In genomic region chr10:110686941-110687340, GRCh38 we compare ENCODE assay signal across 20 cellular contexts. TPM values are rescaled to one million over a fixed set of nuclear protein-coding genes. Genes with fewer than 3 reads are reported as not detected.
A peak's percentile ranks its signal among the peaks of the same experiment; 100 is the strongest.
DNase-seq lines count a peak whose midpoint lies in the region; ATAC-seq, FAIRE-seq and TF ChIP-seq lines count a peak whose summit lies in the region.
"Had no signal": no experiment of that assay in that cellular context is flagged by ENCODE, and none has a peak within 500 bp of the region (broad histone marks: within the 10 kb centered on the region; RNA-seq: fewer than 3 reads in every experiment).

No MANE protein-coding gene starts in this region.

- TF ChIP-seq POLR2A in heart left ventricle (IDR thresholded peaks at IDR 0.05) = no peak
- TF ChIP-seq POLR2A in H1 (IDR thresholded peaks at IDR 0.05; ENCODE audit: control extremely low read depth in 1 of 2, low read depth in 2 of 2, low read length in 2 of 2) = no peak

- H3K4ac ChIP-seq in H1 (replicated peaks; ENCODE audit: insufficient read length, low read depth, low read length) = no peak overlapping the region

- CTCF ChIA-PET in PC-3 (lab: Charles Lee) = no interaction called here
- CTCF ChIA-PET in H1 (lab: Charles Lee; ENCODE audit: partially characterized antibody) = interaction anchor here (0.6 to 10.3 kb wide), 6 partner anchors 13 to 75 kb away, joined by 3 to 75 read pairs (median 4); no protein-coding TSS in a partner anchor

- POLR2A ChIA-PET in PC-3 (lab: Charles Lee; ENCODE audit: unreplicated experiment) (no interaction called here), H1 (lab: Charles Lee; ENCODE audit: partially characterized antibody) (no interaction called here)

- H4K5ac ChIP-seq in H1 (ENCODE audit: insufficient read length, low read depth, low read length) = no peak overlapping the region

- H3K14ac ChIP-seq in H1 (ENCODE audit: insufficient read length) = no peak overlapping the region

- H2BK120ac ChIP-seq in H1 (replicated peaks; ENCODE audit: low read depth, low read length) = no peak overlapping the region

- peaks cover 0 to 53% (median 14%) of the 10 kb centered on the region in 12 donors for H3K4me1 ChIP-seq in heart left ventricle
- H3K4me1 ChIP-seq in PC-3 (ENCODE audit: insufficient read depth, low read length) = no peaks in the 10 kb centered on the region
- H3K4me1 ChIP-seq in H1 (replicated peaks in 1 of 4; ENCODE audit: control insufficient read depth in 3 of 4, insufficient read depth in 4 of 4, low read length in 3 of 4) = peaks cover 2 to 8% (median 6%) of the 10 kb centered on the region in 4 experiments; a peak in 5 of 7 replicates
- no peaks in the 10 kb centered on the region for H3K4me1 ChIP-seq in smooth muscle cell (ENCODE audit: low read depth)

- no peak overlapping the region for H3K23ac ChIP-seq in H1 (ENCODE audit: insufficient read length)

- H3K4me3 ChIP-seq in heart left ventricle (no peak overlapping the region), PC-3 (ENCODE audit: low read length) (no peak overlapping the region), H1 (ENCODE audit: extremely low read depth in 1 of 4, insufficient read depth in 2 of 4, low read depth in 3 of 4, low read length in 4 of 4) (no peak overlapping the region), smooth muscle cell (no peak overlapping the region)
- H3K4me3 ChIP-seq: GM23248, MG63, PC-9 had no signal

- no peaks in the 10 kb centered on the region for H3K79me1 ChIP-seq in H1 (ENCODE audit: low read depth, low read length)

- no peak overlapping the region for H3K4me2 ChIP-seq in PC-3 (ENCODE audit: low read length)
- H3K4me2 ChIP-seq in H1 (ENCODE audit: insufficient read depth in 1 of 2, low read depth in 2 of 2, low read length in 2 of 2) = no peak overlapping the region
- H3K4me2 ChIP-seq in smooth muscle cell = peak overlapping the region; percentile 5
- H3K4me2 ChIP-seq: PC-9 had no signal

- no peaks in the 10 kb centered on the region; the same call in 1 of the 2 replicates for H3K23me2 ChIP-seq in H1 (ENCODE audit: low read depth, low read length)

- no peak overlapping the region for H2BK15ac ChIP-seq in H1 (ENCODE audit: low read length)

- no peak overlapping the region for H2BK12ac ChIP-seq in H1 (ENCODE audit: low read depth, low read length)

- H3K27me3 ChIP-seq in heart left ventricle = no peaks in the 10 kb centered on the region
- H3K27me3 ChIP-seq in PC-3 (ENCODE audit: low read length) = no peaks in the 10 kb centered on the region
- no peaks in the 10 kb centered on the region for H3K27me3 ChIP-seq in H1 (replicated peaks in 1 of 4; ENCODE audit: control insufficient read depth in 3 of 4, extremely low read depth in 1 of 4, insufficient read depth in 3 of 4, low read length in 3 of 4)
- H3K27me3 ChIP-seq in smooth muscle cell (ENCODE audit: low read depth) = no peaks in the 10 kb centered on the region
- H3K27me3 ChIP-seq: MG63 had no signal

- H3F3A ChIP-seq in PC-3 (ENCODE audit: low read length, unreplicated experiment) (no peaks in the 10 kb centered on the region), smooth muscle cell (ENCODE audit: low read depth) (no peaks in the 10 kb centered on the region)

- H3K36me3 ChIP-seq in heart left ventricle = no peaks in the 10 kb centered on the region
- H3K36me3 ChIP-seq in PC-3 (ENCODE audit: low read depth, low read length) = no peaks in the 10 kb centered on the region
- no peaks in the 10 kb centered on the region for H3K36me3 ChIP-seq in H1 (ENCODE audit: control insufficient read depth in 2 of 4, insufficient read depth in 4 of 4, low read length in 3 of 4)
- H3K36me3 ChIP-seq in smooth muscle cell (ENCODE audit: low read depth) = no peaks in the 10 kb centered on the region
- H3K36me3 ChIP-seq: MG63 had no signal

- H4K8ac ChIP-seq in H1 (ENCODE audit: extremely low read depth, insufficient read depth, low read length) = no peak overlapping the region; the same call in 1 of the 2 replicates

- H2AFZ ChIP-seq in PC-3 (ENCODE audit: low read length) (no peak overlapping the region), H1 (ENCODE audit: low read length) (no peak overlapping the region), smooth muscle cell (ENCODE audit: low read depth) (no peak overlapping the region)
- H2AFZ ChIP-seq: GM23248, PC-9 had no signal

- TF ChIP-seq RAD21 in H1 (IDR thresholded peaks at IDR 0.05 in 1 of 2, conservative IDR thresholded peaks at IDR 0.05 in 1 of 2; ENCODE audit: low read depth in 2 of 2, low read length in 2 of 2) = no peak

- TF ChIP-seq CTCF in heart left ventricle (IDR thresholded peaks at IDR 0.05) = no peak
- no peak for TF ChIP-seq CTCF in PC-3 (conservative IDR thresholded peaks at IDR 0.05; ENCODE audit: low read depth, low read length)
- TF ChIP-seq CTCF in H1 (IDR thresholded peaks at IDR 0.05; ENCODE audit: control extremely low read depth in 1 of 3, insufficient read depth in 1 of 3, low read depth in 1 of 3, low read length in 3 of 3) = no peak
- no peak for TF ChIP-seq CTCF in smooth muscle cell (IDR thresholded peaks at IDR 0.05; ENCODE audit: borderline replicate concordance, insufficient read depth, poor library complexity, severe bottlenecking)

- ATAC-seq in heart left ventricle (no peak), Right ventricle myocardium superior (ENCODE audit: poor library complexity) (no peak), PC-3 (peak; percentile 59), HG02571 (IDR thresholded peaks at IDR 0.05; ENCODE audit: unreplicated experiment) (no peak), HG02759 (IDR thresholded peaks at IDR 0.05; ENCODE audit: unreplicated experiment) (no peak)
- ATAC-seq: HepG2 had no signal

- DNase-seq in heart left ventricle (no peak), Right ventricle myocardium superior (no peak), PC-3 (no peak), H1 (ENCODE audit: low read depth in 1 of 2, low spot score in 2 of 2) (no peak), smooth muscle cell (lab: John Stamatoyannopoulos, UW; ENCODE audit: unreplicated experiment) (no peak), NCI-H510A treated with DMSO at 0.1 percent for 48 hours (lab: John Stamatoyannopoulos, UW) (no peak)
- DNase-seq: COR-L47, DMS153, GM23248, HFFc6, MG63, NCI-H1105 treated with DMSO at 0.1 percent for 48 hours, NCI-H187, NCI-H446, NCI-H748 treated with DMSO at 0.1 percent for 48 hours, PC-9 had no signal

- 83 to 89% (median 85%) methylated on average over 2 of the region's 2 CpGs for WGBS in heart left ventricle, 4 donors
- no CpG with 5 or more reads among the region's 2 CpGs for WGBS in H1 (ENCODE audit: extremely low coverage in 1 of 2, insufficient coverage in 1 of 2, insufficient read length in 1 of 2, insufficient replicate concordance in 2 of 2, low coverage in 1 of 2, low lambda C conversion rate in 2 of 2, missing lambda C conversion rate in 1 of 2), 2 experiments
- 75% methylated on average over 2 of the region's 2 CpGs for WGBS in smooth muscle cell (ENCODE audit: low lambda C conversion rate)

- no peak overlapping the region for H3K18ac ChIP-seq in H1 (ENCODE audit: extremely low read depth, low read length)

- H3K56ac ChIP-seq in H1 (replicated peaks; ENCODE audit: insufficient read length, low read depth, low read length) = no peak overlapping the region

- H3K9ac ChIP-seq in PC-3 (ENCODE audit: low read length) (no peak overlapping the region), H1 (replicated peaks in 1 of 4; ENCODE audit: extremely low read depth in 1 of 4, low read depth in 3 of 4, low read length in 3 of 4) (no peak overlapping the region), smooth muscle cell (ENCODE audit: low read depth) (no peak overlapping the region)
- H3K9ac ChIP-seq: GM23248 had no signal

- H4K20me1 ChIP-seq in PC-3 (ENCODE audit: low read length) (no peaks in the 10 kb centered on the region), H1 (replicated peaks in 1 of 2; ENCODE audit: control insufficient read depth in 1 of 2, insufficient read depth in 2 of 2, low read length in 2 of 2) (no peaks in the 10 kb centered on the region), smooth muscle cell (ENCODE audit: low read depth) (no peaks in the 10 kb centered on the region)

- H4K91ac ChIP-seq in H1 (replicated peaks; ENCODE audit: insufficient read length, low read length) = no peak overlapping the region

- H3K9me3 ChIP-seq in heart left ventricle = peaks cover 0 to 8% (median 0%) of the 10 kb centered on the region in 12 donors
- H3K9me3 ChIP-seq in PC-3 (ENCODE audit: low read length) = no peaks in the 10 kb centered on the region
- 0 out of 4 replicates have a peak, but pooled peaks cover 0 to 4% of the 10 kb centered on the region in 2 experiments for H3K9me3 ChIP-seq in H1 (ENCODE audit: insufficient read depth in 2 of 2, low read depth in 1 of 2, low read length in 1 of 2)
- no peaks in the 10 kb centered on the region for H3K9me3 ChIP-seq in smooth muscle cell (replicated peaks; ENCODE audit: low read depth)
- H3K9me3 ChIP-seq: MG63 had no signal

- H3K79me2 ChIP-seq in PC-3 (ENCODE audit: low read length) (no peaks in the 10 kb centered on the region), H1 (ENCODE audit: control insufficient read depth in 1 of 2, insufficient read depth in 2 of 2, low read length in 2 of 2) (no peaks in the 10 kb centered on the region), smooth muscle cell (ENCODE audit: low read depth) (no peaks in the 10 kb centered on the region)

- no peak overlapping the region for H2BK5ac ChIP-seq in H1 (ENCODE audit: low read depth, low read length)

- intact Hi-C loops in heart left ventricle (cut with DNase I) (loop anchor here in 1 of 10 donors (10.0 kb wide), 1 partner anchor 78 kb away; no protein-coding TSS in a partner anchor), Right ventricle myocardium superior (cut with DNase I) (no loop called here), PC-3 (cut with micrococcal nuclease) (loop anchor here (10.0 kb wide), 1 partner anchor 48 kb away; no protein-coding TSS in a partner anchor)

- peak; percentile 45 for FAIRE-seq in H1 (lab: Jason Lieb, UNC)
- FAIRE-seq: HepG2 had no signal

- no peak overlapping the region for H2BK20ac ChIP-seq in H1 (ENCODE audit: low read length)

- no TSS peak for BruUV-seq in PC-3 (replicated peaks; lab: Mats Ljungman, UMichigan)

- no peaks in the 10 kb centered on the region for H3K9me2 ChIP-seq in PC-3 (replicated peaks; ENCODE audit: low read length)

- TF ChIP-seq EP300 in H1 (IDR thresholded peaks at IDR 0.05; ENCODE audit: borderline replicate concordance in 1 of 2, low read depth in 2 of 2, low read length in 2 of 2) = no peak

- no peak overlapping the region for H2AK5ac ChIP-seq in H1 (ENCODE audit: low read depth, low read length)

- peak overlapping the region; percentile 21 to 95 (median 85) for H3K27ac ChIP-seq in heart left ventricle
- no peak overlapping the region for H3K27ac ChIP-seq in PC-3 (ENCODE audit: low read length)
- H3K27ac ChIP-seq in H1 (ENCODE audit: low read depth, low read length) = no peak overlapping the region
- H3K27ac ChIP-seq in smooth muscle cell (ENCODE audit: low read depth) = no peak overlapping the region
- H3K27ac ChIP-seq: GM23248, PC-9 had no signal

RNA-seq across cellular contexts. Expression of gene RBM20, which starts 42.8 kb away (rescaled TPM):
- total RNA-seq in heart left ventricle (100 to 1,000 TPM in 4 of 9 donors, 10 to 100 TPM in 5; 73.0 to 152 (median 96.9) TPM), Right ventricle myocardium superior (103 TPM), PC-3 (2014; rRNA removed) (0.40 and 1.3 TPM in 2 replicates), smooth muscle cell (under 0.01 and 0.09 TPM in 2 replicates)
- polyA plus RNA-seq in heart left ventricle (10 to 100 TPM; 29.9 to 53.5 TPM), H1 (2011; rRNA removed) (0.05 and 0.22 TPM in 2 replicates), smooth muscle cell (0.09 and 0.27 TPM in 2 replicates)
- 0.29 and 0.63 TPM in 2 replicates for total RNA-seq in H1 (2021; fragmentation: NEBNext Ultra II Directional; extraction: Animal tissue kit (Norgen Biotek cat#: 25700))
- polyA plus RNA-seq in H1 (2011; cell fraction: cytosol; rRNA removed) = 0.10 TPM
- 0.39 TPM for polyA plus RNA-seq in H1 (2011; cell fraction: nucleus; rRNA removed)
- polyA plus RNA-seq in H1 (2012, experiment 1 of 2) = 0.08 to 0.20 TPM (median 0.13 TPM) in 4 replicates
- 0.04 TPM for polyA plus RNA-seq in H1 (2012, experiment 2 of 2)
- polyA plus RNA-seq in H1 (2013, experiment 1 of 2) = 0.30 TPM
- 0.29 TPM for polyA plus RNA-seq in H1 (2013, experiment 2 of 2)
- polyA minus RNA-seq in H1 (2011; rRNA and poly(A)+ RNA removed) = 0.19 and 0.20 TPM in 2 replicates
- 0.73 TPM for polyA minus RNA-seq in H1 (2011; cell fraction: cytosol; rRNA and poly(A)+ RNA removed)
- 1.1 TPM for polyA minus RNA-seq in H1 (2011; cell fraction: nucleus; rRNA and poly(A)+ RNA removed)
- total RNA-seq: GM23248, HFFc6 had no signal
- polyA plus RNA-seq: CD14-positive monocyte, GM23248 had no signal

Comparison
In these comparisons a context has a peak if more than half of its experiments do, and no peak if none do; other contexts are left out.
1. H3K27ac ChIP-seq: peak in heart left ventricle (12 of 12); none in PC-3 (single experiment), H1 (single experiment) and smooth muscle cell (single experiment).
2. RNA of gene RBM20, which starts 42.8 kb away (total RNA-seq): 103 TPM in Right ventricle myocardium superior (single experiment) and 73.0 to 152 TPM in heart left ventricle; 0.29 to 0.63 TPM in H1, 0.40 to 1.3 TPM in PC-3 and under 0.01 to 0.09 TPM in smooth muscle cell; every median in the first group is over 10 times any median in the second.